18 cellular contexts compared by ENCODE assay signal in the genomic region with DNA sequence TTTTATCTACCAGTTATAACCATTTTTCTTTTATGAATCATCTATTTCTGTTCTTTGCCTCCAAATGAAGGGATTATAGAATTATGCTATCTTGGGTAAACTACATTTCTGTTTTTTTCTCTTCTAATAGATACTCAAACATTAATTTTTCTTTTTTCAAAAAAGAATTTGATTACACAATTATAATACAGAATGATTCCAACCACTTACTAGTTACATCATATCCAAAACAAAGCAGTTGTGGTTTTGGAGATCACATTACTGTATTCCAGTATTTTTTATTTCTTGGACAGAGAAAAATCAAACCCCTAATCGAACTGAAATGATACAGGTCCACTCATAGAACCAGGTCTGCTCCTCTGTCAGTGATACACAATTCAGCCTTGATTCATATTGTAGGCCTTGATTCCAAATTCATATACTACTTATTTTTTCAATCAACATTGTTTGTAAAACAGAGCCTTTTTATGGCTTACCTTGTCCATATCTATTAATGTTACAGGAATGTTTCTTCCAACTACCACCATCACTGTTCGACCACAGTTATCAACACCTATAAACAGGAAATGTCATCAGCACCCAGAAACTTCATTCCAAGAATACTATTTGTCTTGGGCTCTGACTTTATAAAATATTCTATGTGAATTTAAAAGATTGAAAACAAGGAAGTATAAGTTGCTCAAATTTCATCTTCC. TPM values are rescaled to one million over a fixed set of nuclear protein-coding genes. Genes with fewer than 3 reads are reported as not detected.
DNase-seq lines count a peak whose midpoint lies in the region; ATAC-seq and TF ChIP-seq lines count a peak whose summit lies in the region.
"Had no signal": no experiment of that assay in that cellular context is flagged by ENCODE, and none has a peak within 500 bp of the region (broad histone marks: within the 10 kb centered on the region; RNA-seq: fewer than 3 reads in every experiment).

No MANE protein-coding gene starts in this region.

- no peaks in the 10 kb centered on the region for H3K27me3 ChIP-seq in GM23248 (replicated peaks; ENCODE audit: insufficient read depth)
- H3K27me3 ChIP-seq: hepatocyte, right lobe of liver had no signal

- no peak overlapping the region for H3K9ac ChIP-seq in GM23248

- H3K36me3 ChIP-seq in GM23248 (ENCODE audit: low read depth): no peaks in the 10 kb centered on the region

- H3K27me3 Mint-ChIP-seq in activated naive CD8-positive, alpha-beta T cell treated with anti-CD3 and anti-CD28 coated beads, Interleukin-2, amount 10 ng/mL, durations not matched to agents 7 days and 5 days: no peaks in the 10 kb centered on the region
- H3K27me3 Mint-ChIP-seq: activated naive CD8-positive, alpha-beta T cell; type B pancreatic cell had no signal

- H4K20me1 ChIP-seq in GM23248 (ENCODE audit: insufficient read depth): no peaks in the 10 kb centered on the region

- H3F3A ChIP-seq in GM23248 (ENCODE audit: insufficient read depth): peaks cover 30% of the 10 kb centered on the region

- H3K4me1 Mint-ChIP-seq in activated naive CD8-positive, alpha-beta T cell treated with anti-CD3 and anti-CD28 coated beads, Interleukin-2, amount 10 ng/mL, durations not matched to agents 7 days and 5 days: peaks cover 4% of the 10 kb centered on the region

- peaks cover 38% of the 10 kb centered on the region for H3K4me1 ChIP-seq in GM23248 (ENCODE audit: insufficient read depth)
- H3K4me1 ChIP-seq: right lobe of liver had no signal

- WGBS in GM23248 (ENCODE audit: low coverage in 1 of 2, low lambda C conversion rate in 2 of 2, missing lambda C conversion rate in 2 of 2), 2 experiments: 23 to 35% methylated on average over 2 of the region's 2 CpGs

- no peak for ATAC-seq in activated naive CD8-positive, alpha-beta T cell treated with anti-CD3 and anti-CD28 coated beads, Interleukin-2, amount 10 ng/mL, durations not matched to agents 7 days and 5 days (ENCODE audit: low read depth)
- ATAC-seq: left cardiac atrium, right lobe of liver had no signal

- H2AFZ ChIP-seq in GM23248: no peak overlapping the region; the same call in 1 of the 2 replicates
- H2AFZ ChIP-seq: hepatocyte had no signal

- H3K4me3 Mint-ChIP-seq in activated naive CD8-positive, alpha-beta T cell treated with anti-CD3 and anti-CD28 coated beads, Interleukin-2, amount 10 ng/mL, durations not matched to agents 7 days and 5 days: no peak overlapping the region
- H3K4me3 Mint-ChIP-seq: activated naive CD8-positive, alpha-beta T cell; type B pancreatic cell had no signal

- H3K27ac ChIP-seq in GM23248: peak overlapping the region; percentile 49
- H3K27ac ChIP-seq: hepatocyte, right lobe of liver had no signal

- peak overlapping the region; percentile 24 for H3K27ac Mint-ChIP-seq in activated naive CD8-positive, alpha-beta T cell treated with anti-CD3 and anti-CD28 coated beads, Interleukin-2, amount 10 ng/mL, durations not matched to agents 7 days and 5 days
- H3K27ac Mint-ChIP-seq: activated naive CD8-positive, alpha-beta T cell; type B pancreatic cell had no signal

- peaks cover 4% of the 10 kb centered on the region for H3K36me3 Mint-ChIP-seq in activated naive CD8-positive, alpha-beta T cell treated with anti-CD3 and anti-CD28 coated beads, Interleukin-2, amount 10 ng/mL, durations not matched to agents 7 days and 5 days

- no peaks in the 10 kb centered on the region for H3K79me2 ChIP-seq in GM23248 (ENCODE audit: insufficient read depth)
- H3K79me2 ChIP-seq: hepatocyte had no signal

- H3K4me3 ChIP-seq in GM23248: no peak overlapping the region
- no peak overlapping the region for H3K4me3 ChIP-seq in fibroblast of pulmonary artery (replicated peaks; ENCODE audit: low read depth, low read length)
- H3K4me3 ChIP-seq: hepatocyte, right lobe of liver had no signal

- POLR2A ChIA-PET in activated naive CD8-positive, alpha-beta T cell treated with anti-CD3 and anti-CD28 coated beads, Interleukin-2, amount 10 ng/mL, durations not matched to agents 7 days and 5 days (lab: Charles Lee): no interaction called here
- POLR2A ChIA-PET in HEK293T (lab: Yijun Ruan, JAX): no interaction called here

- no peaks in the 10 kb centered on the region for H3K9me3 ChIP-seq in GM23248 (ENCODE audit: low read depth)
- H3K9me3 ChIP-seq: right lobe of liver had no signal

- peak; percentile 2 for DNase-seq in A172 (ENCODE audit: low spot score)
- peak; percentile 58 for DNase-seq in GM23248
- DNase-seq in activated naive CD8-positive, alpha-beta T cell treated with anti-CD3 and anti-CD28 coated beads, Interleukin-2, amount 10 ng/mL, durations not matched to agents 7 days and 5 days: no peak
- peak; percentile 47 for DNase-seq in fibroblast of pulmonary artery (ENCODE audit: low read depth)
- no peak for DNase-seq in NCI-H774 (lab: John Stamatoyannopoulos, UW)
- no peak for DNase-seq in HEK293T (ENCODE audit: extremely low spot score)
- DNase-seq in C1 segment of cervical spinal cord (lab: John Stamatoyannopoulos, UW): no peak
- DNase-seq in dermis blood vessel endothelial cell: no peak
- DNase-seq: activated CD4-positive, alpha-beta T cell treated with anti-CD3 and anti-CD28 coated beads, Interleukin-2, amount 50 U/mL, for 1 hour; activated T-cell treated with anti-CD3 and anti-CD28 coated beads for 4 hours; Calu3; left cardiac atrium; NCI-H146; nucleus accumbens; right lobe of liver had no signal

- H3K4me2 ChIP-seq in GM23248 (ENCODE audit: unreplicated experiment): peak overlapping the region; percentile 31
- H3K4me2 ChIP-seq: hepatocyte had no signal

- CTCF ChIA-PET in HEK293T (lab: Yijun Ruan, JAX): no interaction called here

- in situ Hi-C loops in GM23248 (cut with MboI): loop anchor here (10.0 kb wide), 1 partner anchor 351 kb away; no protein-coding TSS in a partner anchor

- no peak for TF ChIP-seq CTCF in fibroblast of pulmonary artery (IDR thresholded peaks at IDR 0.05; ENCODE audit: low read length, missing control alignments)

- no peaks in the 10 kb centered on the region for H3K9me3 Mint-ChIP-seq in activated naive CD8-positive, alpha-beta T cell treated with anti-CD3 and anti-CD28 coated beads, Interleukin-2, amount 10 ng/mL, durations not matched to agents 7 days and 5 days
- H3K9me3 Mint-ChIP-seq: type B pancreatic cell had no signal

- 0 out of 2 replicates have a peak, but pooled peaks cover 4% of the 10 kb centered on the region for H3K9me2 ChIP-seq in GM23248 (ENCODE audit: insufficient read depth)

TF ChIP-seq in HEK293T, 16 proteins besides CTCF, POLR2A, EP300 and RAD21:
- TF ChIP-seq FOXK2 (IDR thresholded peaks at IDR 0.05): no peak
- TF ChIP-seq, protein P1, sequence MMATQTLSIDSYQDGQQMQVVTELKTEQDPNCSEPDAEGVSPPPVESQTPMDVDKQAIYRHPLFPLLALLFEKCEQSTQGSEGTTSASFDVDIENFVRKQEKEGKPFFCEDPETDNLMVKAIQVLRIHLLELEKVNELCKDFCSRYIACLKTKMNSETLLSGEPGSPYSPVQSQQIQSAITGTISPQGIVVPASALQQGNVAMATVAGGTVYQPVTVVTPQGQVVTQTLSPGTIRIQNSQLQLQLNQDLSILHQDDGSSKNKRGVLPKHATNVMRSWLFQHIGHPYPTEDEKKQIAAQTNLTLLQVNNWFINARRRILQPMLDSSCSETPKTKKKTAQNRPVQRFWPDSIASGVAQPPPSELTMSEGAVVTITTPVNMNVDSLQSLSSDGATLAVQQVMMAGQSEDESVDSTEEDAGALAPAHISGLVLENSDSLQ (IDR thresholded peaks at IDR 0.05): no peak
- TF ChIP-seq SUZ12 (IDR thresholded peaks at IDR 0.05): no peak
- no peak for TF ChIP-seq CTBP1 (IDR thresholded peaks at IDR 0.05; ENCODE audit: borderline replicate concordance)
- TF ChIP-seq ELF4 (IDR thresholded peaks at IDR 0.05): no peak
- no peak for TF ChIP-seq ARNT (IDR thresholded peaks at IDR 0.05)
- no peak for TF ChIP-seq LEF1 (IDR thresholded peaks at IDR 0.05; ENCODE audit: borderline replicate concordance)
- no peak for TF ChIP-seq NFRKB (IDR thresholded peaks at IDR 0.05)
- TF ChIP-seq SP1 (IDR thresholded peaks at IDR 0.05): no peak
- TF ChIP-seq L3MBTL2 (conservative IDR thresholded peaks at IDR 0.05): no peak
- TF ChIP-seq HDGF (IDR thresholded peaks at IDR 0.05; ENCODE audit: borderline replicate concordance): no peak

RNA-seq across cellular contexts. Expression of a gene that starts 43.2 kb away (rescaled TPM):
- 24.1 and 25.3 TPM in 2 replicates for total RNA-seq in A172 (2014; rRNA removed; shearing (Covaris generic))
- 17.9 and 22.6 TPM in 2 replicates for total RNA-seq in GM23248 (2014; rRNA removed; shearing (Covaris generic))
- polyA plus RNA-seq in GM23248 (2016; fragmentation: Nextera tagmentation; extraction: Ambion mirVana): 19.1 and 19.6 TPM in 2 replicates
- 10 to 100 TPM; 23.5 to 26.0 TPM for total RNA-seq in activated naive CD8-positive, alpha-beta T cell treated with anti-CD3 and anti-CD28 coated beads, Interleukin-2, amount 10 ng/mL, durations not matched to agents 7 days and 5 days
- total RNA-seq in dermis blood vessel endothelial cell: 19.9 and 26.1 TPM in 2 replicates

RNA-seq across cellular contexts. Expression of a gene that starts 43.3 kb away (rescaled TPM):
- total RNA-seq in A172 (2014; rRNA removed; shearing (Covaris generic)): 40.7 and 53.2 TPM in 2 replicates
- 20.5 and 32.2 TPM in 2 replicates for total RNA-seq in GM23248 (2014; rRNA removed; shearing (Covaris generic))
- polyA plus RNA-seq in GM23248 (2016; fragmentation: Nextera tagmentation; extraction: Ambion mirVana): 28.7 and 31.4 TPM in 2 replicates
- total RNA-seq in activated naive CD8-positive, alpha-beta T cell treated with anti-CD3 and anti-CD28 coated beads, Interleukin-2, amount 10 ng/mL, durations not matched to agents 7 days and 5 days: 10 to 100 TPM; 23.8 to 26.1 TPM
- 25.5 and 29.9 TPM in 2 replicates for total RNA-seq in dermis blood vessel endothelial cell

Comparison
In these comparisons a context has a peak if more than half of its experiments do, and no peak if none do; other contexts are left out.
1. DNase-seq: peak in A172 (single experiment), GM23248 (single experiment) and fibroblast of pulmonary artery (single experiment); none in activated naive CD8-positive, alpha-beta T cell treated with anti-CD3 and anti-CD28 coated beads, Interleukin-2, amount 10 ng/mL, durations not matched to agents 7 days and 5 days (single experiment), NCI-H774 (single experiment), HEK293T (single experiment), C1 segment of cervical spinal cord (0 of 14) and dermis blood vessel endothelial cell (single experiment).